ENCODE assay signal across 7 cellular contexts in genomic region chr1:155005076-155005971, GRCh38. TPM values are rescaled to one million over a fixed set of nuclear protein-coding genes. Genes with fewer than 3 reads are reported as not detected.
DNase-seq lines count a peak whose midpoint lies in the region; ATAC-seq, FAIRE-seq and TF ChIP-seq lines count a peak whose summit lies in the region.

No MANE protein-coding gene starts in this region.

- no peak overlapping the region for H3K27ac ChIP-seq in IMR-90 (ENCODE audit: insufficient read depth, low read length)
- H3K27ac ChIP-seq in keratinocyte (ENCODE audit: control insufficient read depth, insufficient read depth, low read length): peak overlapping the region; percentile 76
- H3K27ac ChIP-seq in stomach: peak overlapping the region; percentile 96 to 100 (median 99)
- H3K27ac ChIP-seq in SJCRH30: no peak overlapping the region

- H3K27ac Mint-ChIP-seq in activated naive CD8-positive, alpha-beta T cell treated with anti-CD3 and anti-CD28 coated beads, Interleukin-2, amount 10 ng/mL, durations not matched to agents 7 days and 5 days: peak overlapping the region; percentile 97

- H3K9me1 ChIP-seq in IMR-90 (ENCODE audit: insufficient read depth, low read length): peaks cover 12% of the 10 kb centered on the region
- H3K9me1 ChIP-seq in keratinocyte (ENCODE audit: control insufficient read depth, extremely low read depth, insufficient read depth, low read length): no peaks in the 10 kb centered on the region

- H2AK9ac ChIP-seq in IMR-90 (replicated peaks; ENCODE audit: low read depth, low read length, poor library complexity): peak overlapping the region; percentile 99

- no peak overlapping the region for H3K4me3 ChIP-seq in IMR-90 (ENCODE audit: insufficient read depth, low read depth, low read length)
- peak overlapping the region; percentile 2 to 99 (median 81) for H3K4me3 ChIP-seq in keratinocyte (ENCODE audit: control insufficient read depth in 2 of 3, extremely low read depth in 1 of 3, insufficient read depth in 2 of 3, low read depth in 1 of 3, low read length in 3 of 3)
- peak overlapping the region; percentile 78 to 90 (median 85) for H3K4me3 ChIP-seq in stomach
- no peak overlapping the region for H3K4me3 ChIP-seq in SJCRH30

- H4K20me1 ChIP-seq in IMR-90 (ENCODE audit: insufficient read depth, low read length) (peaks cover 4% of the 10 kb centered on the region; the same call in 1 of the 2 replicates), keratinocyte (ENCODE audit: control insufficient read depth, extremely low read depth, insufficient read depth, low read length) (no peaks in the 10 kb centered on the region)

- TF ChIP-seq CTCF in IMR-90 (conservative IDR thresholded peaks at IDR 0.05; ENCODE audit: low read depth, low read length) (no peak), keratinocyte (optimal IDR thresholded peaks at IDR 0.05 in 1 of 3, IDR thresholded peaks at IDR 0.05 in 1 of 3, conservative IDR thresholded peaks at IDR 0.05 in 1 of 3; ENCODE audit: extremely low read depth in 1 of 3, insufficient read depth in 2 of 3, low read length in 3 of 3) (no peak), stomach (IDR thresholded peaks at IDR 0.05) (no peak)

- peak overlapping the region; percentile 7 for H2AFZ ChIP-seq in IMR-90 (replicated peaks; ENCODE audit: low read length, poor library complexity)
- H2AFZ ChIP-seq in keratinocyte (ENCODE audit: control insufficient read depth, low read length): no peak overlapping the region

- in situ Hi-C loops in IMR-90 (cut with MboI; ENCODE audit: low sequenced_read_pairs): no loop called here

- peak overlapping the region; percentile 12 for H2BK5ac ChIP-seq in IMR-90 (ENCODE audit: low read depth, low read length, poor library complexity, severe bottlenecking)

- H3K9ac ChIP-seq in IMR-90 (ENCODE audit: low read depth, low read length): no peak overlapping the region
- peak overlapping the region; percentile 89 for H3K9ac ChIP-seq in keratinocyte (ENCODE audit: control insufficient read depth, extremely low read depth, insufficient read depth, low read length)

- no peak overlapping the region for H2BK120ac ChIP-seq in IMR-90 (ENCODE audit: low read depth, low read length)

- CTCF ChIA-PET in IMR-90 (lab: Yijun Ruan, JAX): no interaction called here

- H3K9me3 ChIP-seq in IMR-90 (ENCODE audit: control insufficient read depth, insufficient read depth, low read length): no peaks in the 10 kb centered on the region
- no peaks in the 10 kb centered on the region for H3K9me3 ChIP-seq in keratinocyte (ENCODE audit: control insufficient read depth, low read depth, low read length)
- H3K9me3 ChIP-seq in stomach: no peaks in the 10 kb centered on the region
- H3K9me3 ChIP-seq in SJCRH30 (replicated peaks): no peaks in the 10 kb centered on the region

- H3K4ac ChIP-seq in IMR-90 (ENCODE audit: low read depth, low read length): peak overlapping the region; percentile 99; the same call in 1 of the 2 replicates

- no peak overlapping the region; the same call in 1 of the 2 replicates for H3K23ac ChIP-seq in IMR-90 (ENCODE audit: low read depth, low read length)

- no peak overlapping the region for H2BK20ac ChIP-seq in IMR-90 (ENCODE audit: low read depth, low read length)

- H3K27me3 Mint-ChIP-seq in activated naive CD8-positive, alpha-beta T cell treated with anti-CD3 and anti-CD28 coated beads, Interleukin-2, amount 10 ng/mL, durations not matched to agents 7 days and 5 days: no peaks in the 10 kb centered on the region

- POLR2A ChIA-PET in IMR-90 (lab: Charles Lee; ENCODE audit: unreplicated experiment): no interaction called here
- POLR2A ChIA-PET in activated naive CD8-positive, alpha-beta T cell treated with anti-CD3 and anti-CD28 coated beads, Interleukin-2, amount 10 ng/mL, durations not matched to agents 7 days and 5 days (lab: Charles Lee): interaction anchor here (0.7 to 1.5 kb wide), 2 partner anchors 10 to 22 kb away, joined by 3 to 6 read pairs; partner anchors contain the start of gene FLAD1

- no peaks in the 10 kb centered on the region for H3K27me3 ChIP-seq in IMR-90 (ENCODE audit: control insufficient read depth, insufficient read depth, low read length)
- H3K27me3 ChIP-seq in keratinocyte (ENCODE audit: control insufficient read depth, extremely low read depth, insufficient read depth, low read length): no peaks in the 10 kb centered on the region
- no peaks in the 10 kb centered on the region for H3K27me3 ChIP-seq in stomach
- H3K27me3 ChIP-seq in SJCRH30: no peaks in the 10 kb centered on the region

- TF ChIP-seq EP300 in stomach (IDR thresholded peaks at IDR 0.05): no peak

- peak overlapping the region; percentile 98; the same call in 1 of the 2 replicates for H4K91ac ChIP-seq in IMR-90 (ENCODE audit: insufficient read depth, low read depth, low read length)

- H3K18ac ChIP-seq in IMR-90 (ENCODE audit: low read depth, low read length): no peak overlapping the region

- WGBS in IMR-90 (ENCODE audit: extremely low coverage in 2 of 2, insufficient read length in 1 of 2), 2 experiments: 100% methylated on average over 1 of the region's 17 CpGs; no CpG with 5 or more reads in 1 of the 2 experiments
- WGBS in stomach, 5 donors: 26 to 50% (median 29%) methylated on average over 15 to 17 of the region's 17 CpGs

- no peak overlapping the region for H3K14ac ChIP-seq in IMR-90 (replicated peaks; ENCODE audit: low read depth, low read length)

- peak overlapping the region in 1 of 2 experiments; percentile 92; a peak in 1 of 4 replicates for H4K8ac ChIP-seq in IMR-90 (ENCODE audit: low read depth in 2 of 2, low read length in 2 of 2)

- TF ChIP-seq POLR2A in IMR-90 (IDR thresholded peaks at IDR 0.05; ENCODE audit: low read depth, low read length) (no peak), stomach (IDR thresholded peaks at IDR 0.05) (peak in 1 of 4 donors; percentile 18)

- no peaks in the 10 kb centered on the region for H3K36me3 Mint-ChIP-seq in activated naive CD8-positive, alpha-beta T cell treated with anti-CD3 and anti-CD28 coated beads, Interleukin-2, amount 10 ng/mL, durations not matched to agents 7 days and 5 days

- FAIRE-seq in keratinocyte (lab: Jason Lieb, UNC): peak; percentile 49

- peaks cover 71% of the 10 kb centered on the region for H3K79me2 ChIP-seq in keratinocyte (ENCODE audit: control insufficient read depth, insufficient read depth, low read length)

- BruUV-seq in IMR-90 (replicated peaks; lab: Mats Ljungman, UMichigan): no TSS peak

- H3K56ac ChIP-seq in IMR-90 (ENCODE audit: extremely low read depth, insufficient read depth, low read length): no peak overlapping the region

- intact Hi-C loops in IMR-90 (cut with micrococcal nuclease) (no loop called here), stomach (cut with DNase I; ENCODE audit: low total_unique reads) (no loop called here)

- H3K4me1 ChIP-seq in IMR-90 (ENCODE audit: control insufficient read depth, insufficient read depth, low read length) (peaks cover 13% of the 10 kb centered on the region), keratinocyte (ENCODE audit: control insufficient read depth, extremely low read depth, insufficient read depth, low read length) (peaks cover 60% of the 10 kb centered on the region), stomach (peaks cover 64 to 70% (median 66%) of the 10 kb centered on the region in 4 donors), SJCRH30 (no peaks in the 10 kb centered on the region)

- peak overlapping the region; percentile 39 for H3K4me3 Mint-ChIP-seq in activated naive CD8-positive, alpha-beta T cell treated with anti-CD3 and anti-CD28 coated beads, Interleukin-2, amount 10 ng/mL, durations not matched to agents 7 days and 5 days

- H2AK5ac ChIP-seq in IMR-90 (ENCODE audit: low read depth, low read length): peak overlapping the region; percentile 99

- no peaks in the 10 kb centered on the region for H3K9me3 Mint-ChIP-seq in activated naive CD8-positive, alpha-beta T cell treated with anti-CD3 and anti-CD28 coated beads, Interleukin-2, amount 10 ng/mL, durations not matched to agents 7 days and 5 days

- ATAC-seq in IMR-90 (ENCODE audit: low read depth) (no peak), GM18517 (IDR thresholded peaks at IDR 0.05; ENCODE audit: unreplicated experiment) (no peak), GM19452 (IDR thresholded peaks at IDR 0.05; ENCODE audit: unreplicated experiment) (no peak)
- ATAC-seq in activated naive CD8-positive, alpha-beta T cell treated with anti-CD3 and anti-CD28 coated beads, Interleukin-2, amount 10 ng/mL, durations not matched to agents 7 days and 5 days (ENCODE audit: low read depth): no peak

- peaks cover 45% of the 10 kb centered on the region for H3K4me1 Mint-ChIP-seq in activated naive CD8-positive, alpha-beta T cell treated with anti-CD3 and anti-CD28 coated beads, Interleukin-2, amount 10 ng/mL, durations not matched to agents 7 days and 5 days

- no peak overlapping the region for H2BK15ac ChIP-seq in IMR-90 (ENCODE audit: low read depth, low read length)

- H4K5ac ChIP-seq in IMR-90 (ENCODE audit: low read depth, low read length): no peak overlapping the region

- DNase-seq in IMR-90 (no peak), keratinocyte (ENCODE audit: low read depth, low spot score) (no peak), stomach (peak; percentile 87), SJCRH30 (no peak)
- DNase-seq in activated naive CD8-positive, alpha-beta T cell treated with anti-CD3 and anti-CD28 coated beads, Interleukin-2, amount 10 ng/mL, durations not matched to agents 7 days and 5 days: no peak

- peaks cover 14 to 67% of the 10 kb centered on the region in 2 experiments for H3K79me1 ChIP-seq in IMR-90 (ENCODE audit: low read depth in 1 of 2, low read length in 2 of 2)

- dilution Hi-C loops in IMR-90 (cut with HindIII; ENCODE audit: low sequenced_read_pairs, unreplicated experiment): no loop called here
- dilution Hi-C loops in keratinocyte (cut with MboI; ENCODE audit: extremely low pct_ligation_motif_present, low sequenced_read_pairs): no loop called here

- TF ChIP-seq RAD21 in IMR-90 (IDR thresholded peaks at IDR 0.05; ENCODE audit: low read length): no peak

- H3K36me3 ChIP-seq in IMR-90 (ENCODE audit: control insufficient read depth, insufficient read depth, low read length) (peaks cover 2% of the 10 kb centered on the region), keratinocyte (ENCODE audit: control insufficient read depth in 2 of 2, extremely low read depth in 1 of 2, insufficient read depth in 2 of 2, low read length in 2 of 2) (peaks cover 1 to 18% of the 10 kb centered on the region in 2 experiments), stomach (peaks cover 0 to 5% (median 0%) of the 10 kb centered on the region in 4 donors), SJCRH30 (no peaks in the 10 kb centered on the region)

- H3K4me2 ChIP-seq in IMR-90 (ENCODE audit: low read depth, low read length) (no peak overlapping the region), keratinocyte (ENCODE audit: control insufficient read depth, extremely low read depth, insufficient read depth, low read depth, low read length) (peak overlapping the region; percentile 92)

RNA-seq across cellular contexts. Expression of gene ZBTB7B, which starts 2.7 kb away (rescaled TPM):
- total RNA-seq in IMR-90 (2012; rRNA removed) (7.2 and 7.7 TPM in 2 replicates), stomach (100 to 1,000 TPM in 1 of 5 donors, 10 to 100 TPM in 4; 32.3 to 134 (median 53.9) TPM)
- polyA plus RNA-seq in IMR-90 (2012; rRNA removed) (17.4 and 22.4 TPM in 2 replicates), keratinocyte (15.3 to 51.8 TPM (median 20.9 TPM) in 3 replicates), stomach (10 to 100 TPM; 29.6 to 39.5 (median 35.6) TPM)
- 12.4 and 18.5 TPM in 2 replicates for polyA plus RNA-seq in IMR-90 (2012; cell fraction: cytosol; rRNA removed)
- polyA plus RNA-seq in IMR-90 (2012; cell fraction: nucleus; rRNA removed; ENCODE audit: low replicate concordance): 50.2 and 97.9 TPM in 2 replicates
- 10 to 100 TPM; 41.4 to 48.4 TPM for total RNA-seq in activated naive CD8-positive, alpha-beta T cell treated with anti-CD3 and anti-CD28 coated beads, Interleukin-2, amount 10 ng/mL, durations not matched to agents 7 days and 5 days
- 13.9 TPM for polyA plus RNA-seq in keratinocyte (2011; ENCODE audit: low read depth)
- polyA plus RNA-seq in keratinocyte (2011; cell fraction: cytosol; rRNA removed): 15.2 and 26.3 TPM in 2 replicates
- 54.4 and 57.6 TPM in 2 replicates for polyA plus RNA-seq in keratinocyte (2011; cell fraction: nucleus; rRNA removed)
- polyA plus RNA-seq in keratinocyte (2012; ENCODE audit: low replicate concordance): 21.0 and 51.7 TPM in 2 replicates
- polyA minus RNA-seq in keratinocyte: 21.3 to 40.8 TPM (median 37.0 TPM) in 3 replicates
- polyA minus RNA-seq in keratinocyte (2011; cell fraction: cytosol; rRNA and poly(A)+ RNA removed): 72.1 TPM
- polyA minus RNA-seq in keratinocyte (2011; cell fraction: nucleus; rRNA and poly(A)+ RNA removed): 40.6 and 48.0 TPM in 2 replicates
- 4.8 and 5.6 TPM in 2 replicates for total RNA-seq in SJCRH30 (2014; rRNA removed; shearing (Covaris generic))

RNA-seq across cellular contexts. Expression of gene LENEP, which starts 11.9 kb away (rescaled TPM):
- total RNA-seq in IMR-90 (2012; rRNA removed) (not detected in 2 replicates), stomach (10 to 100 TPM in 1 of 5 donors, 1 to 10 TPM in 1, not detected in 3; 1.1 to 11.6 TPM)
- polyA plus RNA-seq in IMR-90 (2012; rRNA removed) (not detected in 2 replicates), keratinocyte (not detected in 3 replicates), stomach (not detected)
- polyA plus RNA-seq in IMR-90 (2012; cell fraction: cytosol; rRNA removed): not detected in 2 replicates
- polyA plus RNA-seq in IMR-90 (2012; cell fraction: nucleus; rRNA removed; ENCODE audit: low replicate concordance): not detected in 2 replicates
- 1 to 10 TPM; 1.1 to 1.9 TPM for total RNA-seq in activated naive CD8-positive, alpha-beta T cell treated with anti-CD3 and anti-CD28 coated beads, Interleukin-2, amount 10 ng/mL, durations not matched to agents 7 days and 5 days
- not detected for polyA plus RNA-seq in keratinocyte (2011; ENCODE audit: low read depth)
- not detected in 2 replicates for polyA plus RNA-seq in keratinocyte (2011; cell fraction: cytosol; rRNA removed)
- 0.51 TPM in 1 of 2 replicates, not detected in the other for polyA plus RNA-seq in keratinocyte (2011; cell fraction: nucleus; rRNA removed)
- not detected in 2 replicates for polyA plus RNA-seq in keratinocyte (2012; ENCODE audit: low replicate concordance)
- 1.2 to 1.5 TPM in 2 of 3 replicates, not detected in the other for polyA minus RNA-seq in keratinocyte
- not detected for polyA minus RNA-seq in keratinocyte (2011; cell fraction: cytosol; rRNA and poly(A)+ RNA removed)
- polyA minus RNA-seq in keratinocyte (2011; cell fraction: nucleus; rRNA and poly(A)+ RNA removed): not detected in 2 replicates
- total RNA-seq in SJCRH30 (2014; rRNA removed; shearing (Covaris generic)): not detected in 2 replicates

RNA-seq across cellular contexts. Expression of gene FLAD1, which starts 22.2 kb away (rescaled TPM):
- total RNA-seq in IMR-90 (2012; rRNA removed): 19.7 and 26.3 TPM in 2 replicates
- polyA plus RNA-seq in IMR-90 (2012; rRNA removed): 37.3 and 39.9 TPM in 2 replicates
- polyA plus RNA-seq in IMR-90 (2012; cell fraction: cytosol; rRNA removed): 25.2 and 28.5 TPM in 2 replicates
- polyA plus RNA-seq in IMR-90 (2012; cell fraction: nucleus; rRNA removed; ENCODE audit: low replicate concordance): 46.1 and 80.6 TPM in 2 replicates
- 10 to 100 TPM; 46.2 to 48.9 TPM for total RNA-seq in activated naive CD8-positive, alpha-beta T cell treated with anti-CD3 and anti-CD28 coated beads, Interleukin-2, amount 10 ng/mL, durations not matched to agents 7 days and 5 days
- polyA plus RNA-seq in keratinocyte: 44.7 to 101 TPM (median 51.4 TPM) in 3 replicates
- polyA plus RNA-seq in keratinocyte (2011; ENCODE audit: low read depth): 39.1 TPM
- polyA plus RNA-seq in keratinocyte (2011; cell fraction: cytosol; rRNA removed): 46.5 and 61.9 TPM in 2 replicates
- polyA plus RNA-seq in keratinocyte (2011; cell fraction: nucleus; rRNA removed): 99.8 and 124 TPM in 2 replicates
- 54.2 and 66.7 TPM in 2 replicates for polyA plus RNA-seq in keratinocyte (2012; ENCODE audit: low replicate concordance)
- polyA minus RNA-seq in keratinocyte: 68.7 to 133 TPM (median 68.8 TPM) in 3 replicates
- polyA minus RNA-seq in keratinocyte (2011; cell fraction: cytosol; rRNA and poly(A)+ RNA removed): 74.1 TPM
- 39.9 and 40.5 TPM in 2 replicates for polyA minus RNA-seq in keratinocyte (2011; cell fraction: nucleus; rRNA and poly(A)+ RNA removed)
- 10 to 100 TPM; 14.1 to 76.5 (median 54.8) TPM for total RNA-seq in stomach
- 10 to 100 TPM; 31.4 to 43.8 (median 40.4) TPM for polyA plus RNA-seq in stomach
- 25.6 and 28.0 TPM in 2 replicates for total RNA-seq in SJCRH30 (2014; rRNA removed; shearing (Covaris generic))

RNA-seq across cellular contexts. Expression of gene DCST2, which starts 28.3 kb away (rescaled TPM):
- not detected in 2 replicates for total RNA-seq in IMR-90 (2012; rRNA removed)
- 0.14 and 0.30 TPM in 2 replicates for polyA plus RNA-seq in IMR-90 (2012; rRNA removed)
- polyA plus RNA-seq in IMR-90 (2012; cell fraction: cytosol; rRNA removed): 0.04 and 0.19 TPM in 2 replicates
- polyA plus RNA-seq in IMR-90 (2012; cell fraction: nucleus; rRNA removed; ENCODE audit: low replicate concordance): 2.9 TPM in 2 replicates
- total RNA-seq in activated naive CD8-positive, alpha-beta T cell treated with anti-CD3 and anti-CD28 coated beads, Interleukin-2, amount 10 ng/mL, durations not matched to agents 7 days and 5 days: 1 to 10 TPM in 1 of 2 experiments, under 1 TPM in 1; 0.91 to 1.4 TPM
- polyA plus RNA-seq in keratinocyte: 0.11 to 0.46 TPM (median 0.14 TPM) in 3 replicates
- polyA plus RNA-seq in keratinocyte (2011; ENCODE audit: low read depth): 0.20 TPM
- 0.06 TPM in 1 of 2 replicates, not detected in the other for polyA plus RNA-seq in keratinocyte (2011; cell fraction: cytosol; rRNA removed)
- 1.0 and 1.1 TPM in 2 replicates for polyA plus RNA-seq in keratinocyte (2011; cell fraction: nucleus; rRNA removed)
- polyA plus RNA-seq in keratinocyte (2012; ENCODE audit: low replicate concordance): 0.13 and 1.3 TPM in 2 replicates
- polyA minus RNA-seq in keratinocyte: 0.16 TPM in 1 of 3 replicates, not detected in the others
- not detected for polyA minus RNA-seq in keratinocyte (2011; cell fraction: cytosol; rRNA and poly(A)+ RNA removed)
- polyA minus RNA-seq in keratinocyte (2011; cell fraction: nucleus; rRNA and poly(A)+ RNA removed): not detected in 2 replicates
- total RNA-seq in stomach: 100 to 1,000 TPM in 1 of 5 donors, not detected in 4; 158 TPM
- polyA plus RNA-seq in stomach: 1 to 10 TPM; 1.6 to 6.6 (median 6.1) TPM
- not detected in 2 replicates for total RNA-seq in SJCRH30 (2014; rRNA removed; shearing (Covaris generic))

RNA-seq across cellular contexts. Expression of gene DCST1, which starts 28.3 kb away (rescaled TPM):
- not detected in 2 replicates for total RNA-seq in IMR-90 (2012; rRNA removed)
- polyA plus RNA-seq in IMR-90 (2012; rRNA removed): not detected in 2 replicates
- polyA plus RNA-seq in IMR-90 (2012; cell fraction: cytosol; rRNA removed): not detected in 2 replicates
- 0.03 TPM in 1 of 2 replicates, not detected in the other for polyA plus RNA-seq in IMR-90 (2012; cell fraction: nucleus; rRNA removed; ENCODE audit: low replicate concordance)
- total RNA-seq in activated naive CD8-positive, alpha-beta T cell treated with anti-CD3 and anti-CD28 coated beads, Interleukin-2, amount 10 ng/mL, durations not matched to agents 7 days and 5 days: not detected
- 0.05 TPM in 1 of 3 replicates, not detected in the others for polyA plus RNA-seq in keratinocyte
- polyA plus RNA-seq in keratinocyte (2011; ENCODE audit: low read depth): not detected
- polyA plus RNA-seq in keratinocyte (2011; cell fraction: cytosol; rRNA removed): not detected in 2 replicates
- polyA plus RNA-seq in keratinocyte (2011; cell fraction: nucleus; rRNA removed): 0.11 and 0.27 TPM in 2 replicates
- polyA plus RNA-seq in keratinocyte (2012; ENCODE audit: low replicate concordance): 0.14 TPM in 1 of 2 replicates, not detected in the other
- 0.43 TPM in 1 of 3 replicates, not detected in the others for polyA minus RNA-seq in keratinocyte
- not detected for polyA minus RNA-seq in keratinocyte (2011; cell fraction: cytosol; rRNA and poly(A)+ RNA removed)
- not detected in 2 replicates for polyA minus RNA-seq in keratinocyte (2011; cell fraction: nucleus; rRNA and poly(A)+ RNA removed)
- total RNA-seq in stomach: under 1 TPM in 2 of 5 donors, not detected in 3; 0.18 to 0.89 TPM
- polyA plus RNA-seq in stomach: under 1 TPM in 1 of 3 donors, not detected in 2; 0.13 TPM
- total RNA-seq in SJCRH30 (2014; rRNA removed; shearing (Covaris generic)): not detected in 2 replicates

Comparison
In these comparisons a context has a peak if more than half of its experiments do, and no peak if none do; other contexts are left out.
1. H3K27ac ChIP-seq: peak in keratinocyte (single experiment) and stomach (5 of 5); none in IMR-90 (single experiment) and SJCRH30 (single experiment).
2. H3K4me3 ChIP-seq: peak in keratinocyte (3 of 3) and stomach (4 of 4); none in IMR-90 (single experiment) and SJCRH30 (single experiment).